In the genomic region with DNA sequence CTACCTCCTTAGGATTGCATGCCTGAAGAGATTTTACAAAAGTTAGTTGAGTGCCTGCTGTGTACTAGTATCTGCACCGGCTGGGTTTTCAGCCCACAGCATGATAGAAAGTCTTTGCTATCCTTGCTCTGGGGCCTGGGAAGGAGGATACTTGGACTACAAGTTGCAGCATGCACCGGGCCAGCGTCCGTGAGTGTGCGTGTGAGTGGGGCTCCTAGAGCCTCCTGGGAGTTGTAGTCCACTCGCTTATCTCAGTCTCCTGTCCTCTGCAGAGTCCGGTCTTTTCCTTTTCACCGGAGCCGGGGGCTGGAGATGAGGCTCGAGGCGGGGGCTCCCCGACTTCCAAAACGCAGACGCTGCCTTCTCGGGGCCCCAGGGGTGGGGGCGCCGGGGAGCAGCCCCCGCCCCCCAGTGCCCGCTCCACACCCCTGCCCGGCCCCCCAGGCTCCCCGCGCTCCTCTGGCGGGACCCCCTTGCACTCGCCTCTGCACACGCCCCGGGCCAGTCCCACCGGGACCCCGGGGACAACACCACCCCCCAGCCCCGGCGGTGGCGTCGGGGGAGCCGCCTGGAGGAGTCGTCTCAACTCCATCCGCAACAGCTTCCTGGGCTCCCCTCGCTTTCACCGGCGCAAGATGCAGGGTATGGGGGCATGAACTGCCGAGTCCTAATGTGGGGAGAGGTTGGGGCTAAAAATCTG, we compare ENCODE assay signal across 9 cellular contexts. TPM values are rescaled to one million over a fixed set of nuclear protein-coding genes. Genes with fewer than 3 reads are reported as not detected.
DNase-seq lines count a peak whose midpoint lies in the region; ATAC-seq and TF ChIP-seq lines count a peak whose summit lies in the region.
"Had no signal": no experiment of that assay in that cellular context is flagged by ENCODE, and none has a peak within 500 bp of the region (broad histone marks: within the 10 kb centered on the region; RNA-seq: fewer than 3 reads in every experiment).

No MANE protein-coding gene starts in this region.

- H3K4me1 ChIP-seq in body of pancreas, result peaks cover 10% of the 10 kb centered on the region

- no peaks in the 10 kb centered on the region for H3K27me3 Mint-ChIP-seq in activated naive CD4-positive, alpha-beta T cell treated with anti-CD3 and anti-CD28 coated beads for 36 hours (ENCODE audit: low read depth)

- WGBS in body of pancreas, 2 donors, result 86 to 87% methylated on average over 27 to 38 of the region's 39 CpGs

- no peaks in the 10 kb centered on the region for H3K9me3 Mint-ChIP-seq in activated naive CD4-positive, alpha-beta T cell treated with anti-CD3 and anti-CD28 coated beads for 36 hours
- H3K9me3 Mint-ChIP-seq: activated T-cell treated with anti-CD3 and anti-CD28 coated beads, Interleukin-2, amount 50 U/mL, for 4 hours had no signal

- peaks cover 7% of the 10 kb centered on the region for H3K4me1 Mint-ChIP-seq in activated naive CD4-positive, alpha-beta T cell treated with anti-CD3 and anti-CD28 coated beads for 36 hours (ENCODE audit: low read depth)

- no peak overlapping the region for H3K27ac ChIP-seq in body of pancreas

- H3K27me3 ChIP-seq in body of pancreas, result no peaks in the 10 kb centered on the region

- no peak overlapping the region for H3K4me3 Mint-ChIP-seq in activated naive CD4-positive, alpha-beta T cell treated with anti-CD3 and anti-CD28 coated beads for 36 hours
- H3K4me3 Mint-ChIP-seq: activated T-cell treated with anti-CD3 and anti-CD28 coated beads, Interleukin-2, amount 50 U/mL, for 4 hours had no signal

- no peaks in the 10 kb centered on the region for H3K36me3 ChIP-seq in body of pancreas (replicated peaks in 1 of 2; ENCODE audit: insufficient read depth in 1 of 2, low read depth in 2 of 2)

- TF ChIP-seq POLR2A in body of pancreas (IDR thresholded peaks at IDR 0.05), result no peak

- no peak overlapping the region for H3K4me3 ChIP-seq in body of pancreas

- no peak overlapping the region for H3K27ac Mint-ChIP-seq in activated naive CD4-positive, alpha-beta T cell treated with anti-CD3 and anti-CD28 coated beads for 36 hours

- no peaks in the 10 kb centered on the region for H3K9me3 ChIP-seq in body of pancreas

- intact Hi-C loops in activated naive CD4-positive, alpha-beta T cell treated with anti-CD3 and anti-CD28 coated beads for 36 hours (cut with micrococcal nuclease), result loop anchor here (5.0 kb wide), 2 partner anchors 48 to 103 kb away; a partner anchor contains a TSS
- intact Hi-C loops in body of pancreas (cut with DNase I), result loop anchor here (10.0 kb wide), 1 partner anchor 80 kb away; a partner anchor contains a TSS

- TF ChIP-seq CTCF in body of pancreas (IDR thresholded peaks at IDR 0.05), result no peak
- TF ChIP-seq CTCF in GM10266 (IDR thresholded peaks at IDR 0.05; ENCODE audit: control insufficient read depth, insufficient read depth, low read depth, missing control alignments), result no peak

- CTCF ChIA-PET in activated naive CD4-positive, alpha-beta T cell treated with anti-CD3 and anti-CD28 coated beads for 36 hours (lab: Charles Lee), result no interaction called here

- ATAC-seq in body of pancreas, result no peak
- ATAC-seq in stimulated activated naive CD8-positive, alpha-beta T cell treated with anti-CD3 and anti-CD28 coated beads, Interleukin-15, Interleukin-2, amounts not matched to agents 100 U/mL and 50 U/mL, for 24 hours, result peak; percentile 42
- ATAC-seq in HG03039 (IDR thresholded peaks at IDR 0.05; ENCODE audit: unreplicated experiment), result no peak

- peak; percentile 65 for DNase-seq in activated naive CD4-positive, alpha-beta T cell treated with anti-CD3 and anti-CD28 coated beads for 36 hours
- no peak for DNase-seq in activated naive CD4-positive, alpha-beta T cell treated with anti-CD3 and anti-CD28 coated beads, Interleukin-2, amount 50 U/mL, for 16 hours
- peak; percentile 51 for DNase-seq in MV-4-11 (lab: John Stamatoyannopoulos, UW)
- DNase-seq in body of pancreas, result peak in 3 of 4 donors; percentile 26 to 42 (median 30)
- DNase-seq in stimulated activated naive CD8-positive, alpha-beta T cell treated with anti-CD3 and anti-CD28 coated beads, Interleukin-15, Interleukin-2, amounts not matched to agents 100 U/mL and 50 U/mL, for 24 hours, result peak; percentile 29
- no peak for DNase-seq in NCI-H2081 treated with DMSO at 0.1 percent for 48 hours (lab: John Stamatoyannopoulos, UW)
- DNase-seq in GM10266 (ENCODE audit: extremely low spot score), result no peak
- DNase-seq: activated T-cell treated with anti-CD3 and anti-CD28 coated beads, Interleukin-2, amount 50 U/mL, for 4 hours had no signal

- no peaks in the 10 kb centered on the region for H3K36me3 Mint-ChIP-seq in activated naive CD4-positive, alpha-beta T cell treated with anti-CD3 and anti-CD28 coated beads for 36 hours (ENCODE audit: low read depth)

RNA-seq across cellular contexts. Expression of a gene that starts 20.6 kb away (rescaled TPM):
- 1 to 10 TPM; 1.4 to 2.2 TPM for total RNA-seq in activated naive CD4-positive, alpha-beta T cell treated with anti-CD3 and anti-CD28 coated beads for 36 hours
- total RNA-seq in body of pancreas, result 1 to 10 TPM in 1 of 2 donors, under 1 TPM in 1; 0.66 to 1.0 TPM

RNA-seq across cellular contexts. Expression of a gene that starts 20.7 kb away (rescaled TPM):
- total RNA-seq in activated naive CD4-positive, alpha-beta T cell treated with anti-CD3 and anti-CD28 coated beads for 36 hours, result not detected
- 1 to 10 TPM in 1 of 2 donors, not detected in 1; 1.0 TPM for total RNA-seq in body of pancreas
- total RNA-seq: activated T-cell treated with anti-CD3 and anti-CD28 coated beads, Interleukin-2, amount 50 U/mL, for 4 hours had no signal

RNA-seq across cellular contexts. Expression of a gene that starts 24.5 kb away (rescaled TPM):
- 10 to 100 TPM; 44.3 to 45.0 TPM for total RNA-seq in activated naive CD4-positive, alpha-beta T cell treated with anti-CD3 and anti-CD28 coated beads for 36 hours
- 10 to 100 TPM; 12.5 to 51.1 TPM for total RNA-seq in body of pancreas

RNA-seq across cellular contexts. Expression of a gene that starts 35.2 kb away (rescaled TPM):
- 10 to 100 TPM; 45.9 to 47.1 TPM for total RNA-seq in activated naive CD4-positive, alpha-beta T cell treated with anti-CD3 and anti-CD28 coated beads for 36 hours
- 10 to 100 TPM; 14.8 to 17.6 TPM for total RNA-seq in body of pancreas

RNA-seq across cellular contexts. Expression of a gene that starts 45.6 kb away (rescaled TPM):
- 100 to 1,000 TPM; 166 to 174 TPM for total RNA-seq in activated naive CD4-positive, alpha-beta T cell treated with anti-CD3 and anti-CD28 coated beads for 36 hours
- 10 to 100 TPM; 19.2 to 20.8 TPM for total RNA-seq in body of pancreas

Comparison
In these comparisons a context has a peak if more than half of its experiments do, and no peak if none do; other contexts are left out.
1. DNase-seq: peak in activated naive CD4-positive, alpha-beta T cell treated with anti-CD3 and anti-CD28 coated beads for 36 hours (single experiment), MV-4-11 (single experiment), body of pancreas (3 of 4) and stimulated activated naive CD8-positive, alpha-beta T cell treated with anti-CD3 and anti-CD28 coated beads, Interleukin-15, Interleukin-2, amounts not matched to agents 100 U/mL and 50 U/mL, for 24 hours (single experiment); none in activated naive CD4-positive, alpha-beta T cell treated with anti-CD3 and anti-CD28 coated beads, Interleukin-2, amount 50 U/mL, for 16 hours (single experiment), NCI-H2081 treated with DMSO at 0.1 percent for 48 hours (single experiment) and GM10266 (single experiment).